In the genomic region with DNA sequence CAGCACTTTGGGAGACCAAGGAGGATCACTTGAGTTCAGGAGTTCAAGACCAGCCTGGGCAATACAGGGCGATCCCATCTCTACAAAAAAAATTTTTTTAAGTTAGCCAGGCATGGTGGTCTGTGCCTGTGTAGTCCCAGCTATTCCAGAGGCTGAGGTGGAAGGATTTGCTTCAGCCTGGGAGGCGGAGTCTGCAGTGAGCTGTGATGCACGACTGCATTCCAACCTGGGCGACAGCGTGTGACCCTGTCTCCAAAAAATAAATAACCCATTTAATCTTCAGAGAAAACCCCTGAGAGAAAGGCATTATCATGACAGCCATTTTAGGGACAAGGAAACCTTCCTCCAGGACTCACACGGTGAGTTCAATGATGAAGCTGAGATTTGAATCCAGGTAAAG, we compare ENCODE assay signal across 30 cellular contexts. TPM values are rescaled to one million over a fixed set of nuclear protein-coding genes. Genes with fewer than 3 reads are reported as not detected.
"Had no signal": no experiment of that assay in that cellular context is flagged by ENCODE, and none has a peak within 500 bp of the region (broad histone marks: within the 10 kb centered on the region; RNA-seq: fewer than 3 reads in every experiment).

No MANE protein-coding gene starts in this region.

- H3K79me2 ChIP-seq: parathyroid adenoma had no signal

- H3K27ac ChIP-seq: neural progenitor cell, ovary, parathyroid adenoma, psoas muscle, right lobe of liver, sigmoid colon, suprapubic skin, testis, tibial nerve, upper lobe of left lung, vagina had no signal

- DNase-seq: naive thymus-derived CD8-positive, alpha-beta T cell; occipital lobe; ovary; psoas muscle; right cardiac atrium; sigmoid colon; small intestine; stimulated activated CD4-positive, alpha-beta T cell treated with anti-CD3 and anti-CD28 coated beads, Interleukin-15, amount 100 ng/mL, for 24 hours; stimulated activated CD4-positive, alpha-beta T cell treated with anti-CD3 and anti-CD28 coated beads, Interleukin-2, amount 100 ng/mL, for 24 hours; stimulated activated CD4-positive, alpha-beta T cell treated with anti-CD3 and anti-CD28 coated beads, Interleukin-2, amount 100 ng/mL, for 48 hours; stimulated activated CD4-positive, alpha-beta T cell treated with anti-CD3 and anti-CD28 coated beads, Interleukin-4, amount 100 ng/mL, for 24 hours; stimulated activated naive CD4-positive, alpha-beta T cell; stimulated activated naive CD8-positive, alpha-beta T cell treated with anti-CD3 and anti-CD28 coated beads, Interleukin-15, amount 100 ng/mL, for 72 hours; stimulated activated naive CD8-positive, alpha-beta T cell treated with anti-CD3 and anti-CD28 coated beads, Interleukin-15, Interleukin-2, amounts not matched to agents 100 U/mL and 50 U/mL, for 24 hours; substantia nigra; testis; trophoblast cell had no signal

- H3K4me2 ChIP-seq: neural progenitor cell had no signal

- ATAC-seq: naive thymus-derived CD8-positive, alpha-beta T cell; natural killer cell treated with Interleukin-12 subunit alpha and Interleukin-12 subunit beta and Interleukin-15 and Interleukin-18, amount 100 ng/mL, for 72 hours; psoas muscle; right cardiac atrium; right lobe of liver; stimulated activated effector memory CD8-positive, alpha-beta T cell treated with anti-CD3 and anti-CD28 coated beads, Interleukin-12 subunit alpha, Interleukin-12 subunit beta, amount 100 ng/mL, for 72 hours; stimulated activated naive CD8-positive, alpha-beta T cell treated with anti-CD3 and anti-CD28 coated beads, Interleukin-15, amount 100 ng/mL, for 72 hours; stimulated activated naive CD8-positive, alpha-beta T cell treated with anti-CD3 and anti-CD28 coated beads, Interleukin-15, Interleukin-2, amounts not matched to agents 100 U/mL and 50 U/mL, for 24 hours had no signal

- H3K36me3 ChIP-seq: neural progenitor cell, ovary, right lobe of liver, sigmoid colon, suprapubic skin, tibial nerve, upper lobe of left lung, vagina had no signal

- H3K4me1 ChIP-seq: parathyroid adenoma had no signal

- H2AFZ ChIP-seq: neural progenitor cell, parathyroid adenoma had no signal

- H3K27me3 Mint-ChIP-seq: naive thymus-derived CD8-positive, alpha-beta T cell had no signal

- H3K9me3 ChIP-seq: ovary, psoas muscle, right lobe of liver, sigmoid colon, suprapubic skin, testis, tibial nerve, upper lobe of left lung, vagina had no signal

- H3K36me3 Mint-ChIP-seq: naive thymus-derived CD8-positive, alpha-beta T cell; neural progenitor cell had no signal

- H3K9ac ChIP-seq: neural progenitor cell, parathyroid adenoma had no signal

- H3K9me3 Mint-ChIP-seq: naive thymus-derived CD8-positive, alpha-beta T cell; natural killer cell treated with Interleukin-12 subunit alpha and Interleukin-12 subunit beta and Interleukin-15 and Interleukin-18, amount 100 ng/mL, for 72 hours; neural progenitor cell; stimulated activated effector memory CD8-positive, alpha-beta T cell treated with anti-CD3 and anti-CD28 coated beads, Interleukin-12 subunit alpha, Interleukin-12 subunit beta, amount 100 ng/mL, for 72 hours; stimulated activated naive CD8-positive, alpha-beta T cell treated with anti-CD3 and anti-CD28 coated beads, Interleukin-15, amount 100 ng/mL, for 72 hours had no signal

- H3K27me3 ChIP-seq: ovary, right lobe of liver, sigmoid colon, suprapubic skin, testis, tibial nerve, upper lobe of left lung, vagina had no signal

- FAIRE-seq: small intestine had no signal

- H3K4me3 Mint-ChIP-seq: naive thymus-derived CD8-positive, alpha-beta T cell; natural killer cell treated with Interleukin-12 subunit alpha and Interleukin-12 subunit beta and Interleukin-15 and Interleukin-18, amount 100 ng/mL, for 72 hours; neural progenitor cell; stimulated activated effector memory CD8-positive, alpha-beta T cell treated with anti-CD3 and anti-CD28 coated beads, Interleukin-12 subunit alpha, Interleukin-12 subunit beta, amount 100 ng/mL, for 72 hours; stimulated activated naive CD8-positive, alpha-beta T cell treated with anti-CD3 and anti-CD28 coated beads, Interleukin-15, amount 100 ng/mL, for 72 hours had no signal

- H3K27ac Mint-ChIP-seq: naive thymus-derived CD8-positive, alpha-beta T cell; natural killer cell treated with Interleukin-12 subunit alpha and Interleukin-12 subunit beta and Interleukin-15 and Interleukin-18, amount 100 ng/mL, for 72 hours; neural progenitor cell; progenitor cell of endocrine pancreas; stimulated activated effector memory CD8-positive, alpha-beta T cell treated with anti-CD3 and anti-CD28 coated beads, Interleukin-12 subunit alpha, Interleukin-12 subunit beta, amount 100 ng/mL, for 72 hours; stimulated activated naive CD8-positive, alpha-beta T cell treated with anti-CD3 and anti-CD28 coated beads, Interleukin-15, amount 100 ng/mL, for 72 hours had no signal

- H3K4me3 ChIP-seq: neural progenitor cell, ovary, psoas muscle, right lobe of liver, sigmoid colon, suprapubic skin, testis, tibial nerve, upper lobe of left lung, vagina had no signal

RNA-seq across cellular contexts. Expression of gene NRIP2, which starts 43.7 kb away (rescaled TPM):
- total RNA-seq: naive thymus-derived CD8-positive, alpha-beta T cell; natural killer cell treated with Interleukin-12 subunit alpha and Interleukin-12 subunit beta and Interleukin-15 and Interleukin-18, amount 100 ng/mL, for 72 hours; osteoblast; progenitor cell of endocrine pancreas; renal cortical epithelial cell had no signal
- polyA plus RNA-seq: neural cell had no signal
